In genomic region chr5:20536339-20536738, GRCh38 we compare ENCODE assay signal across 16 cellular contexts.
"Had no signal": no experiment of that assay in that cellular context is flagged by ENCODE, and none has a peak within 500 bp of the region (broad histone marks: within the 10 kb centered on the region; RNA-seq: fewer than 3 reads in every experiment).

No MANE protein-coding gene starts in this region.

- ATAC-seq: activated CD4-positive, CD25-positive, alpha-beta regulatory T cell treated with anti-CD3 and anti-CD28 coated beads, Interleukin-2, amount 50 U/mL, for 24 hours; esophagus mucosa; left colon; stimulated activated naive CD8-positive, alpha-beta T cell treated with anti-CD3 and anti-CD28 coated beads, Interleukin-15, amount 100 ng/mL, for 72 hours had no signal

- H3K9me3 ChIP-seq: pancreas had no signal

- H3K4me3 ChIP-seq: coronary artery, lung, neural progenitor cell, pancreas, upper lobe of left lung had no signal

- DNase-seq: activated naive CD4-positive, alpha-beta T cell; activated naive CD8-positive, alpha-beta T cell treated with anti-CD3 and anti-CD28 coated beads, Interleukin-2, amount 10 ng/mL, durations not matched to agents 7 days and 5 days; activated T-cell treated with anti-CD3 and anti-CD28 coated beads for 4 hours; brain microvascular endothelial cell; left colon; pancreas; stimulated activated CD4-positive, alpha-beta T cell treated with anti-CD3 and anti-CD28 coated beads, Interleukin-1b, Interleukin-23, amount 100 ng/mL, for 48 hours; stimulated activated naive CD8-positive, alpha-beta T cell treated with anti-CD3 and anti-CD28 coated beads, Interleukin-15, amount 100 ng/mL, for 72 hours; upper lobe of left lung had no signal

- H3K9ac ChIP-seq: neural progenitor cell had no signal

- H3K36me3 ChIP-seq: brain microvascular endothelial cell, neural progenitor cell, pancreas, upper lobe of left lung had no signal

- H3K27ac Mint-ChIP-seq: activated naive CD8-positive, alpha-beta T cell treated with anti-CD3 and anti-CD28 coated beads, Interleukin-2, amount 10 ng/mL, durations not matched to agents 7 days and 5 days; mesothelial cell of epicardium; neural progenitor cell; stimulated activated naive CD8-positive, alpha-beta T cell treated with anti-CD3 and anti-CD28 coated beads, Interleukin-15, amount 100 ng/mL, for 72 hours had no signal

- H3K4me2 ChIP-seq: neural progenitor cell had no signal

- H3K27ac ChIP-seq: brain microvascular endothelial cell, coronary artery, neural progenitor cell, pancreas, upper lobe of left lung had no signal

- H3K27me3 ChIP-seq: brain microvascular endothelial cell, neural progenitor cell, pancreas, upper lobe of left lung had no signal

- H3K4me1 ChIP-seq: neural progenitor cell, pancreas, upper lobe of left lung had no signal

- H3K4me3 Mint-ChIP-seq: activated naive CD8-positive, alpha-beta T cell treated with anti-CD3 and anti-CD28 coated beads, Interleukin-2, amount 10 ng/mL, durations not matched to agents 7 days and 5 days; central memory CD8-positive, alpha-beta T cell; mesothelial cell of epicardium; neural progenitor cell; stimulated activated naive CD8-positive, alpha-beta T cell treated with anti-CD3 and anti-CD28 coated beads, Interleukin-15, amount 100 ng/mL, for 72 hours had no signal

- H3K4me1 Mint-ChIP-seq: activated naive CD8-positive, alpha-beta T cell treated with anti-CD3 and anti-CD28 coated beads, Interleukin-2, amount 10 ng/mL, durations not matched to agents 7 days and 5 days; central memory CD8-positive, alpha-beta T cell; mesothelial cell of epicardium; neural progenitor cell; stimulated activated naive CD8-positive, alpha-beta T cell treated with anti-CD3 and anti-CD28 coated beads, Interleukin-15, amount 100 ng/mL, for 72 hours had no signal

- H3K36me3 Mint-ChIP-seq: activated naive CD8-positive, alpha-beta T cell treated with anti-CD3 and anti-CD28 coated beads, Interleukin-2, amount 10 ng/mL, durations not matched to agents 7 days and 5 days; mesothelial cell of epicardium had no signal

- H3K27me3 Mint-ChIP-seq: activated naive CD8-positive, alpha-beta T cell treated with anti-CD3 and anti-CD28 coated beads, Interleukin-2, amount 10 ng/mL, durations not matched to agents 7 days and 5 days; central memory CD8-positive, alpha-beta T cell; stimulated activated naive CD8-positive, alpha-beta T cell treated with anti-CD3 and anti-CD28 coated beads, Interleukin-15, amount 100 ng/mL, for 72 hours had no signal

- H2AFZ ChIP-seq: neural progenitor cell had no signal
